In genomic region chr6:12208190-12208589, GRCh38 we compare ENCODE assay signal across 10 cellular contexts.
DNase-seq lines count a peak whose midpoint lies in the region; ATAC-seq, FAIRE-seq and TF ChIP-seq lines count a peak whose summit lies in the region.
"Had no signal": no experiment of that assay in that cellular context is flagged by ENCODE, and none has a peak within 500 bp of the region (broad histone marks: within the 10 kb centered on the region; RNA-seq: fewer than 3 reads in every experiment).

No MANE protein-coding gene starts in this region.

- TF ChIP-seq RAD21 in HepG2 (CRISPR knock-in tag; IDR thresholded peaks at IDR 0.05), result no peak

- no peak overlapping the region for H3K9ac ChIP-seq in HepG2 (ENCODE audit: insufficient read depth, low read depth, low read length)

- CTCF ChIA-PET in HepG2 (lab: Yijun Ruan, JAX; ENCODE audit: low intra/inter-chr PET ratio, low total read pairs), result no interaction called here

- H3K4me1 ChIP-seq in ascending aorta, result peaks cover 0 to 6% of the 10 kb centered on the region in 2 donors
- peaks cover 7% of the 10 kb centered on the region for H3K4me1 ChIP-seq in HepG2 (ENCODE audit: insufficient read depth, low read length)

- 87% methylated on average over 8 of the region's 8 CpGs for WGBS in HepG2 (ENCODE audit: low lambda C conversion rate)

- no peak for TF ChIP-seq POLR2A in HepG2 (IDR thresholded peaks at IDR 0.05; ENCODE audit: insufficient read depth in 1 of 2, low read depth in 2 of 2, low read length in 2 of 2)

- DNase-seq in CD1c-positive myeloid dendritic cell (ENCODE audit: extremely low spot score), result peak; percentile 96
- peak; percentile 87 for DNase-seq in HT1080 (ENCODE audit: low read depth)
- DNase-seq in ascending aorta (ENCODE audit: low spot score in 2 of 2), result peak; percentile 14 to 64
- no peak for DNase-seq in HepG2 (ENCODE audit: low spot score)
- DNase-seq in HT-29 (ENCODE audit: low spot score), result no peak
- no peak for DNase-seq in midbrain (lab: John Stamatoyannopoulos, UW)
- DNase-seq: amniotic stem cell had no signal

- H3K4me3 ChIP-seq in ascending aorta (no peak overlapping the region), HepG2 (replicated peaks in 1 of 3; ENCODE audit: insufficient read depth in 1 of 3, low read depth in 2 of 3, low read length in 3 of 3) (no peak overlapping the region)

- ATAC-seq in HepG2 (no peak), HG03196 (IDR thresholded peaks at IDR 0.05; ENCODE audit: unreplicated experiment) (no peak), GM21529 (IDR thresholded peaks at IDR 0.05; ENCODE audit: unreplicated experiment) (no peak)

- H2AFZ ChIP-seq in HepG2 (ENCODE audit: low read length), result no peak overlapping the region

- intact Hi-C loops in ascending aorta (cut with DNase I), result no loop called here
- intact Hi-C loops in HepG2 (cut with micrococcal nuclease; ENCODE audit: unreplicated experiment), result no loop called here

- no TSS peak for BruUV-seq in HepG2 (replicated peaks; lab: Mats Ljungman, UMichigan)

- H3K36me3 ChIP-seq in ascending aorta, result no peaks in the 10 kb centered on the region
- H3K36me3 ChIP-seq in HepG2 (replicated peaks in 1 of 2; ENCODE audit: control insufficient read depth in 1 of 2, insufficient read depth in 2 of 2, low read length in 2 of 2), result no peaks in the 10 kb centered on the region

- no peak for TF ChIP-seq EP300 in HepG2 (IDR thresholded peaks at IDR 0.05; ENCODE audit: low read depth in 2 of 2, low read length in 2 of 2)
- TF ChIP-seq EP300 in HepG2 (CRISPR knock-in tag; IDR thresholded peaks at IDR 0.05; ENCODE audit: borderline replicate concordance), result no peak

- no peak overlapping the region for H3K4me2 ChIP-seq in HepG2 (ENCODE audit: low read depth, low read length)

- in situ Hi-C loops in HepG2 (cut with HindIII; ENCODE audit: extremely low pct_ligation_motif_present, low pct_unique_long_range_greater_than_20kb), result no loop called here

- H4K20me1 ChIP-seq in HepG2 (ENCODE audit: insufficient read depth, low read length), result no peaks in the 10 kb centered on the region

- TF ChIP-seq CTCF in ascending aorta (IDR thresholded peaks at IDR 0.05) (no peak), HepG2 (CRISPR knock-in tag; IDR thresholded peaks at IDR 0.05) (no peak)

- H3K9me3 ChIP-seq in ascending aorta, result no peaks in the 10 kb centered on the region
- no peaks in the 10 kb centered on the region for H3K9me3 ChIP-seq in HepG2 (ENCODE audit: low read length)

- no peak overlapping the region for H3K27ac ChIP-seq in ascending aorta
- no peak overlapping the region for H3K27ac ChIP-seq in HepG2 (ENCODE audit: extremely low read length, insufficient read depth, low read length)
- H3K27ac ChIP-seq: VCaP had no signal

- H3K79me2 ChIP-seq in HepG2 (ENCODE audit: insufficient read depth, low read length), result no peaks in the 10 kb centered on the region

- no peak for FAIRE-seq in HepG2 (lab: Jason Lieb, UNC)

- no peaks in the 10 kb centered on the region for H3K27me3 ChIP-seq in ascending aorta
- H3K27me3 ChIP-seq in HepG2 (ENCODE audit: control insufficient read depth in 1 of 2, insufficient read depth in 2 of 2, low read length in 2 of 2), result no peaks in the 10 kb centered on the region

- POLR2A ChIA-PET in HepG2 (lab: Yijun Ruan, JAX), result no interaction called here

TF ChIP-seq in HepG2, 621 proteins besides CTCF, POLR2A, EP300 and RAD21:
- TF ChIP-seq ZNF687 (CRISPR knock-in tag; IDR thresholded peaks at IDR 0.05) (no peak), SIX1 (CRISPR knock-in tag; IDR thresholded peaks at IDR 0.05; ENCODE audit: borderline replicate concordance) (no peak), ZNF709 (CRISPR knock-in tag; IDR thresholded peaks at IDR 0.05) (peak; percentile 92; the same call in 1 of the 2 replicates)

Comparison
In these comparisons a context has a peak if more than half of its experiments do, and no peak if none do; other contexts are left out.
1. DNase-seq: peak in CD1c-positive myeloid dendritic cell (single experiment), HT1080 (single experiment) and ascending aorta (2 of 2); none in HepG2 (single experiment), HT-29 (single experiment) and midbrain (single experiment).